Comparison of ENCODE assay signal across 14 cellular contexts in genomic region chr12:70660620-70661219, GRCh38. TPM values are rescaled to one million over a fixed set of nuclear protein-coding genes. Genes with fewer than 3 reads are reported as not detected.
DNase-seq lines count a peak whose midpoint lies in the region; FAIRE-seq and TF ChIP-seq lines count a peak whose summit lies in the region.
"Had no signal": no experiment of that assay in that cellular context is flagged by ENCODE, and none has a peak within 500 bp of the region (broad histone marks: within the 10 kb centered on the region; RNA-seq: fewer than 3 reads in every experiment).

No MANE protein-coding gene starts in this region.

- BruUV-seq in MCF 10A (replicated peaks; lab: Mats Ljungman, UMichigan) (TSS peak; percentile 83), OCI-LY7 (replicated peaks; lab: Mats Ljungman, UMichigan) (no TSS peak)

- H3K9me3 Mint-ChIP-seq in MCF 10A (ENCODE audit: unreplicated experiment): no peaks in the 10 kb centered on the region
- H3K9me3 Mint-ChIP-seq: activated CD4-positive, alpha-beta memory T cell treated with anti-CD3 and anti-CD28 coated beads for 36 hours; stimulated activated naive B cell treated with anti-CD40 and anti-IgM and Interleukin-4, amounts not matched to agents 10 μg/mL and 1 μg/mL and 100 μg/mL, for 72 hours had no signal

- H3K4me3 Mint-ChIP-seq in MCF 10A (ENCODE audit: unreplicated experiment): no peak overlapping the region
- H3K4me3 Mint-ChIP-seq: activated CD4-positive, alpha-beta memory T cell treated with anti-CD3 and anti-CD28 coated beads for 36 hours; CD14-positive monocyte; stimulated activated naive B cell treated with anti-CD40 and anti-IgM and Interleukin-4, amounts not matched to agents 10 μg/mL and 1 μg/mL and 100 μg/mL, for 72 hours had no signal

- H3K9me3 ChIP-seq in breast epithelium (no peaks in the 10 kb centered on the region), OCI-LY7 (ENCODE audit: low read length) (no peaks in the 10 kb centered on the region)

- no peak for TF ChIP-seq CTCF in MCF 10A (IDR thresholded peaks at IDR 0.05; ENCODE audit: unreplicated experiment)
- no peak for TF ChIP-seq CTCF in breast epithelium (IDR thresholded peaks at IDR 0.05)
- no peak for TF ChIP-seq CTCF in OCI-LY7 (conservative IDR thresholded peaks at IDR 0.05; ENCODE audit: low read length)

- H4K20me1 ChIP-seq in OCI-LY7 (ENCODE audit: insufficient read depth, low read length): no peaks in the 10 kb centered on the region

- H3K4me1 ChIP-seq in breast epithelium: no peaks in the 10 kb centered on the region
- no peaks in the 10 kb centered on the region for H3K4me1 ChIP-seq in OCI-LY7 (ENCODE audit: insufficient read depth, low read length, poor library complexity, severe bottlenecking)

- POLR2A ChIA-PET in MCF 10A (lab: Yijun Ruan, JAX): no interaction called here
- POLR2A ChIA-PET in OCI-LY7 (lab: Charles Lee): no interaction called here

- intact Hi-C loops in MCF 10A (cut with micrococcal nuclease): no loop called here
- intact Hi-C loops in breast epithelium (cut with DNase I; ENCODE audit: low total_unique reads): no loop called here
- intact Hi-C loops in OCI-LY7 (cut with micrococcal nuclease; ENCODE audit: unreplicated experiment): no loop called here

- peak; percentile 45 for DNase-seq in MCF 10A (ENCODE audit: unreplicated experiment)
- no peak for DNase-seq in breast epithelium (ENCODE audit: low spot score in 2 of 2)
- DNase-seq in SW480 (ENCODE audit: low spot score): peak; percentile 44
- DNase-seq in glomerular visceral epithelial cell (ENCODE audit: extremely low spot score): peak; percentile 93
- peak; percentile 66 for DNase-seq in urothelium cell line (ENCODE audit: low spot score)
- no peak for DNase-seq in OCI-LY7 (ENCODE audit: low spot score)
- no peak for DNase-seq in hippocampal formation (lab: John Stamatoyannopoulos, UW)
- DNase-seq in NCI-H524 (lab: John Stamatoyannopoulos, UW): no peak
- DNase-seq: activated CD4-positive, alpha-beta memory T cell treated with anti-CD3 and anti-CD28 coated beads for 36 hours; NCI-H69; posterior cingulate gyrus; stimulated activated naive B cell treated with anti-CD40 and anti-IgM and Interleukin-4, amounts not matched to agents 10 μg/mL and 1 μg/mL and 100 μg/mL, for 72 hours had no signal

- H3K79me2 ChIP-seq in OCI-LY7 (ENCODE audit: insufficient read depth, low read depth, low read length): no peaks in the 10 kb centered on the region

- no peaks in the 10 kb centered on the region for H3K9me2 ChIP-seq in OCI-LY7 (ENCODE audit: insufficient read depth, low read length)

- H3K27me3 Mint-ChIP-seq in MCF 10A (ENCODE audit: insufficient read depth, unreplicated experiment): no peaks in the 10 kb centered on the region
- H3K27me3 Mint-ChIP-seq: activated CD4-positive, alpha-beta memory T cell treated with anti-CD3 and anti-CD28 coated beads for 36 hours had no signal

- H3K36me3 Mint-ChIP-seq in MCF 10A (ENCODE audit: insufficient read depth, unreplicated experiment): no peaks in the 10 kb centered on the region
- H3K36me3 Mint-ChIP-seq: activated CD4-positive, alpha-beta memory T cell treated with anti-CD3 and anti-CD28 coated beads for 36 hours; CD14-positive monocyte; stimulated activated naive B cell treated with anti-CD40 and anti-IgM and Interleukin-4, amounts not matched to agents 10 μg/mL and 1 μg/mL and 100 μg/mL, for 72 hours had no signal

- H3K4me3 ChIP-seq in breast epithelium (no peak overlapping the region), OCI-LY7 (ENCODE audit: low read depth, low read length, poor library complexity, severe bottlenecking) (no peak overlapping the region)

- H3K27ac ChIP-seq in breast epithelium: no peak overlapping the region
- no peak overlapping the region for H3K27ac ChIP-seq in OCI-LY7 (ENCODE audit: low read depth, low read length, poor library complexity, severe bottlenecking)

- H3K36me3 ChIP-seq in breast epithelium: no peaks in the 10 kb centered on the region
- no peaks in the 10 kb centered on the region for H3K36me3 ChIP-seq in OCI-LY7 (ENCODE audit: insufficient read depth, low read length)

- no peaks in the 10 kb centered on the region for H3K27me3 ChIP-seq in breast epithelium

- TF ChIP-seq POLR2A in breast epithelium (IDR thresholded peaks at IDR 0.05): no peak

- FAIRE-seq in urothelium cell line (lab: Jason Lieb, UNC): no peak
- FAIRE-seq: endometrium had no signal

- CTCF ChIA-PET in MCF 10A (lab: Yijun Ruan, JAX): no interaction called here
- CTCF ChIA-PET in OCI-LY7 (lab: Charles Lee; ENCODE audit: unreplicated experiment): no interaction called here

- no peak overlapping the region for H3K4me2 ChIP-seq in OCI-LY7 (ENCODE audit: low read length)

- H3K27ac Mint-ChIP-seq in MCF 10A (ENCODE audit: low read depth, unreplicated experiment): peak overlapping the region; percentile 28
- H3K27ac Mint-ChIP-seq: activated CD4-positive, alpha-beta memory T cell treated with anti-CD3 and anti-CD28 coated beads for 36 hours; CD14-positive monocyte; stimulated activated naive B cell treated with anti-CD40 and anti-IgM and Interleukin-4, amounts not matched to agents 10 μg/mL and 1 μg/mL and 100 μg/mL, for 72 hours had no signal

- H2AFZ ChIP-seq in OCI-LY7 (ENCODE audit: low read length): no peak overlapping the region

- H3K4me1 Mint-ChIP-seq in MCF 10A (ENCODE audit: insufficient read depth, unreplicated experiment): peaks cover 14% of the 10 kb centered on the region
- H3K4me1 Mint-ChIP-seq: CD14-positive monocyte had no signal

RNA-seq across cellular contexts. Expression of gene PTPRB, which starts 23.5 kb away (rescaled TPM):
- total RNA-seq in MCF 10A (2022) (0.69 and 0.82 TPM in 2 replicates), breast epithelium (10 to 100 TPM; 18.4 to 36.1 (median 33.6) TPM), OCI-LY7 (2022) (not detected in 2 replicates)
- total RNA-seq in OCI-LY7 (2014; rRNA removed; shearing (Covaris generic)): not detected in 2 replicates
- total RNA-seq: activated CD4-positive, alpha-beta memory T cell treated with anti-CD3 and anti-CD28 coated beads for 36 hours had no signal

Comparison
In these comparisons a context has a peak if more than half of its experiments do, and no peak if none do; other contexts are left out.
1. DNase-seq: peak in MCF 10A (single experiment), SW480 (single experiment), glomerular visceral epithelial cell (single experiment) and urothelium cell line (single experiment); none in breast epithelium (0 of 2), OCI-LY7 (single experiment), hippocampal formation (0 of 2) and NCI-H524 (0 of 2).
2. RNA of gene PTPRB, which starts 23.5 kb away (total RNA-seq): 18.4 to 36.1 TPM in breast epithelium; 0.69 to 0.82 TPM in MCF 10A and not detected in OCI-LY7; every median in the first group is over 10 times any median in the second.